ENCODE assay signal across 24 cellular contexts in genomic region chr5:77194762-77195161, GRCh38. TPM values are rescaled to one million over a fixed set of nuclear protein-coding genes. Genes with fewer than 3 reads are reported as not detected.
"Had no signal": no experiment of that assay in that cellular context is flagged by ENCODE, and none has a peak within 500 bp of the region (broad histone marks: within the 10 kb centered on the region; RNA-seq: fewer than 3 reads in every experiment).

No MANE protein-coding gene starts in this region.

- H3K27me3 ChIP-seq: colonic mucosa, esophagus muscularis mucosa, gastrocnemius medialis, heart right ventricle, left lung had no signal

- ATAC-seq: effector memory CD8-positive, alpha-beta T cell; gastrocnemius medialis; heart right ventricle; left cardiac atrium; left lung; left ventricle myocardium superior; lower lobe of right lung; mucosa of descending colon had no signal

- H3K4me1 ChIP-seq: colonic mucosa, esophagus muscularis mucosa, gastrocnemius medialis, heart right ventricle, left lung, lower lobe of right lung had no signal

- H3K27ac ChIP-seq: colonic mucosa, esophagus muscularis mucosa, gastrocnemius medialis, heart right ventricle, left lung, lower lobe of right lung had no signal

- H3K36me3 ChIP-seq: colonic mucosa, esophagus muscularis mucosa, gastrocnemius medialis, heart right ventricle, left lung, lower lobe of right lung had no signal

- FAIRE-seq: endometrium, endothelial cell of umbilical vein, islet of Langerhans, keratinocyte had no signal

- H3K9me3 ChIP-seq: colonic mucosa, lower lobe of right lung, mucosa of descending colon had no signal

- H3K4me3 ChIP-seq: colonic mucosa, esophagus muscularis mucosa, gastrocnemius medialis, heart right ventricle, left lung, lower lobe of right lung, mucosa of descending colon had no signal

- DNase-seq: colonic mucosa; cortex of kidney; effector CD8-positive, alpha-beta T cell; effector memory CD8-positive, alpha-beta T cell; foreskin melanocyte; gastrocnemius medialis; glutamatergic neuron; head of caudate nucleus; heart right ventricle; hippocampal formation; left cardiac atrium; left lung; left ventricle myocardium superior; lower lobe of right lung; mesenchymal stem cell; mucosa of descending colon; naive B cell had no signal

RNA-seq across cellular contexts. Expression of gene PDE8B, which starts 15.7 kb away (rescaled TPM):
- total RNA-seq: dermis microvascular lymphatic vessel endothelial cell, endothelial cell of umbilical vein, myocyte had no signal
- polyA plus RNA-seq: endothelial cell of umbilical vein, keratinocyte had no signal
